ENCODE assay signal across 2 cellular contexts in genomic region chr7:107953265-107953923, GRCh38.
TF ChIP-seq lines count a peak whose summit lies in the region.

No MANE protein-coding gene starts in this region.

TF ChIP-seq in GM23338, 12 proteins besides CTCF, POLR2A, EP300 and RAD21 (continued from another document):
- TF ChIP-seq ETS1 (IDR thresholded peaks at IDR 0.05) (no peak), EZH2 (IDR thresholded peaks at IDR 0.05; ENCODE audit: low read depth, unreplicated experiment) (no peak), POLR2AphosphoS5 (IDR thresholded peaks at IDR 0.05; ENCODE audit: low read depth) (no peak), ZNF114 (CRISPR knock-in tag; IDR thresholded peaks at IDR 0.05) (no peak), ZNF462 (CRISPR knock-in tag; IDR thresholded peaks at IDR 0.05) (no peak), REST (IDR thresholded peaks at IDR 0.05; ENCODE audit: unreplicated experiment) (no peak), EZH2phosphoT487 (IDR thresholded peaks at IDR 0.05; ENCODE audit: unreplicated experiment) (no peak), NANOG (IDR thresholded peaks at IDR 0.05; ENCODE audit: borderline replicate concordance) (no peak)

TF ChIP-seq in SK-N-SH treated with all-trans-retinoic acid at 6 μM for 48 hours, 23 proteins besides CTCF, POLR2A, EP300 and RAD21 (continued from another document):
- TF ChIP-seq CREB5 (CRISPR knock-in tag; IDR thresholded peaks at IDR 0.05; ENCODE audit: low read depth) (no peak), SNAI2 (CRISPR knock-in tag; IDR thresholded peaks at IDR 0.05) (no peak), ZFP3 (CRISPR knock-in tag; IDR thresholded peaks at IDR 0.05) (no peak), CSRNP3 (CRISPR knock-in tag; IDR thresholded peaks at IDR 0.05) (no peak), RARB (CRISPR knock-in tag; IDR thresholded peaks at IDR 0.05) (no peak), BACH2 (CRISPR knock-in tag; IDR thresholded peaks at IDR 0.05; ENCODE audit: borderline replicate concordance) (no peak), ISL1 (CRISPR knock-in tag; IDR thresholded peaks at IDR 0.05) (no peak), PPARA (CRISPR knock-in tag; IDR thresholded peaks at IDR 0.05; ENCODE audit: borderline replicate concordance) (no peak), ZC3H10 (CRISPR knock-in tag; IDR thresholded peaks at IDR 0.05) (no peak), CSDC2 (CRISPR knock-in tag; IDR thresholded peaks at IDR 0.05) (no peak), TCF4 (CRISPR knock-in tag; IDR thresholded peaks at IDR 0.05; ENCODE audit: borderline replicate concordance) (no peak), ZNF8 (CRISPR knock-in tag; IDR thresholded peaks at IDR 0.05) (no peak), ESRRG (CRISPR knock-in tag; IDR thresholded peaks at IDR 0.05) (no peak), TOX (CRISPR knock-in tag; IDR thresholded peaks at IDR 0.05; ENCODE audit: borderline replicate concordance) (no peak)
- TF ChIP-seq, protein P1, sequence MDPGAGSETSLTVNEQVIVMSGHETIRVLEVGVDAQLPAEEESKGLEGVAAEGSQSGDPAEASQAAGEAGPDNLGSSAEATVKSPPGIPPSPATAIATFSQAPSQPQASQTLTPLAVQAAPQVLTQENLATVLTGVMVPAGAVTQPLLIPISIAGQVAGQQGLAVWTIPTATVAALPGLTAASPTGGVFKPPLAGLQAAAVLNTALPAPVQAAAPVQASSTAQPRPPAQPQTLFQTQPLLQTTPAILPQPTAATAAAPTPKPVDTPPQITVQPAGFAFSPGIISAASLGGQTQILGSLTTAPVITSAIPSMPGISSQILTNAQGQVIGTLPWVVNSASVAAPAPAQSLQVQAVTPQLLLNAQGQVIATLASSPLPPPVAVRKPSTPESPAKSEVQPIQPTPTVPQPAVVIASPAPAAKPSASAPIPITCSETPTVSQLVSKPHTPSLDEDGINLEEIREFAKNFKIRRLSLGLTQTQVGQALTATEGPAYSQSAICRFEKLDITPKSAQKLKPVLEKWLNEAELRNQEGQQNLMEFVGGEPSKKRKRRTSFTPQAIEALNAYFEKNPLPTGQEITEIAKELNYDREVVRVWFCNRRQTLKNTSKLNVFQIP (CRISPR knock-in tag; IDR thresholded peaks at IDR 0.05; ENCODE audit: borderline replicate concordance, low read depth): no peak
- TF ChIP-seq, protein P2, sequence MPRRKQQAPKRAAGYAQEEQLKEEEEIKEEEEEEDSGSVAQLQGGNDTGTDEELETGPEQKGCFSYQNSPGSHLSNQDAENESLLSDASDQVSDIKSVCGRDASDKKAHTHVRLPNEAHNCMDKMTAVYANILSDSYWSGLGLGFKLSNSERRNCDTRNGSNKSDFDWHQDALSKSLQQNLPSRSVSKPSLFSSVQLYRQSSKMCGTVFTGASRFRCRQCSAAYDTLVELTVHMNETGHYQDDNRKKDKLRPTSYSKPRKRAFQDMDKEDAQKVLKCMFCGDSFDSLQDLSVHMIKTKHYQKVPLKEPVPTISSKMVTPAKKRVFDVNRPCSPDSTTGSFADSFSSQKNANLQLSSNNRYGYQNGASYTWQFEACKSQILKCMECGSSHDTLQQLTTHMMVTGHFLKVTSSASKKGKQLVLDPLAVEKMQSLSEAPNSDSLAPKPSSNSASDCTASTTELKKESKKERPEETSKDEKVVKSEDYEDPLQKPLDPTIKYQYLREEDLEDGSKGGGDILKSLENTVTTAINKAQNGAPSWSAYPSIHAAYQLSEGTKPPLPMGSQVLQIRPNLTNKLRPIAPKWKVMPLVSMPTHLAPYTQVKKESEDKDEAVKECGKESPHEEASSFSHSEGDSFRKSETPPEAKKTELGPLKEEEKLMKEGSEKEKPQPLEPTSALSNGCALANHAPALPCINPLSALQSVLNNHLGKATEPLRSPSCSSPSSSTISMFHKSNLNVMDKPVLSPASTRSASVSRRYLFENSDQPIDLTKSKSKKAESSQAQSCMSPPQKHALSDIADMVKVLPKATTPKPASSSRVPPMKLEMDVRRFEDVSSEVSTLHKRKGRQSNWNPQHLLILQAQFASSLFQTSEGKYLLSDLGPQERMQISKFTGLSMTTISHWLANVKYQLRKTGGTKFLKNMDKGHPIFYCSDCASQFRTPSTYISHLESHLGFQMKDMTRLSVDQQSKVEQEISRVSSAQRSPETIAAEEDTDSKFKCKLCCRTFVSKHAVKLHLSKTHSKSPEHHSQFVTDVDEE (CRISPR knock-in tag; IDR thresholded peaks at IDR 0.05): no peak; the same call in 1 of the 2 replicates
- TF ChIP-seq, protein P3, sequence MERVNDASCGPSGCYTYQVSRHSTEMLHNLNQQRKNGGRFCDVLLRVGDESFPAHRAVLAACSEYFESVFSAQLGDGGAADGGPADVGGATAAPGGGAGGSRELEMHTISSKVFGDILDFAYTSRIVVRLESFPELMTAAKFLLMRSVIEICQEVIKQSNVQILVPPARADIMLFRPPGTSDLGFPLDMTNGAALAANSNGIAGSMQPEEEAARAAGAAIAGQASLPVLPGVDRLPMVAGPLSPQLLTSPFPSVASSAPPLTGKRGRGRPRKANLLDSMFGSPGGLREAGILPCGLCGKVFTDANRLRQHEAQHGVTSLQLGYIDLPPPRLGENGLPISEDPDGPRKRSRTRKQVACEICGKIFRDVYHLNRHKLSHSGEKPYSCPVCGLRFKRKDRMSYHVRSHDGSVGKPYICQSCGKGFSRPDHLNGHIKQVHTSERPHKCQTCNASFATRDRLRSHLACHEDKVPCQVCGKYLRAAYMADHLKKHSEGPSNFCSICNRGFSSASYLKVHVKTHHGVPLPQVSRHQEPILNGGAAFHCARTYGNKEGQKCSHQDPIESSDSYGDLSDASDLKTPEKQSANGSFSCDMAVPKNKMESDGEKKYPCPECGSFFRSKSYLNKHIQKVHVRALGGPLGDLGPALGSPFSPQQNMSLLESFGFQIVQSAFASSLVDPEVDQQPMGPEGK (CRISPR knock-in tag; IDR thresholded peaks at IDR 0.05; ENCODE audit: borderline replicate concordance): no peak
